Comparison of ENCODE assay signal across 15 cellular contexts in genomic region chr14:62694075-62694474, GRCh38.
A peak's percentile ranks its signal among the peaks of the same experiment; 100 is the strongest.
DNase-seq lines count a peak whose midpoint lies in the region; ATAC-seq, FAIRE-seq and TF ChIP-seq lines count a peak whose summit lies in the region.
"Had no signal": no experiment of that assay in that cellular context is flagged by ENCODE, and none has a peak within 500 bp of the region (broad histone marks: within the 10 kb centered on the region; RNA-seq: fewer than 3 reads in every experiment).

No MANE protein-coding gene starts in this region.

- TF ChIP-seq CTCF in fibroblast of pulmonary artery (IDR thresholded peaks at IDR 0.05; ENCODE audit: low read length, missing control alignments): no peak
- TF ChIP-seq CTCF in GM10266 (IDR thresholded peaks at IDR 0.05; ENCODE audit: control insufficient read depth, insufficient read depth, low read depth, missing control alignments): no peak

- H3K9ac ChIP-seq in adipocyte (ENCODE audit: low read length): no peak overlapping the region

- no peaks in the 10 kb centered on the region for H3K27me3 ChIP-seq in adipocyte (replicated peaks; ENCODE audit: control insufficient read depth, insufficient read depth, low read length)
- H3K27me3 ChIP-seq: cardiac muscle cell, suprapubic skin had no signal

- H3K4me3 ChIP-seq in adipocyte (ENCODE audit: low read length): no peak overlapping the region
- no peak overlapping the region for H3K4me3 ChIP-seq in fibroblast of pulmonary artery (replicated peaks; ENCODE audit: low read depth, low read length)
- H3K4me3 ChIP-seq: cardiac muscle cell, suprapubic skin had no signal

- DNase-seq in HCEC 1CT: peak; percentile 99
- peak; percentile 54 for DNase-seq in adipocyte (ENCODE audit: low read depth)
- peak; percentile 97 for DNase-seq in fibroblast of pulmonary artery (ENCODE audit: low read depth)
- DNase-seq in urothelium cell line (ENCODE audit: low spot score): peak; percentile 54
- no peak for DNase-seq in GM03348 (ENCODE audit: low spot score)
- no peak for DNase-seq in GM10266 (ENCODE audit: extremely low spot score)
- DNase-seq: effector CD8-positive, alpha-beta T cell; NCI-H2107; stimulated activated CD4-positive, alpha-beta T cell treated with anti-CD3 and anti-CD28 coated beads, Interleukin-1b, Interleukin-23, amount 100 ng/mL, for 48 hours had no signal

- no peak for ATAC-seq in GM21528 (IDR thresholded peaks at IDR 0.05; ENCODE audit: low FRiP score, unreplicated experiment)
- ATAC-seq: HCT116, HepG2 had no signal

- peaks cover 14% of the 10 kb centered on the region for H3K4me1 ChIP-seq in adipocyte (ENCODE audit: control insufficient read depth, insufficient read depth, low read length)

- H3K9me3 ChIP-seq in adipocyte (ENCODE audit: control insufficient read depth, low read length): no peaks in the 10 kb centered on the region
- H3K9me3 ChIP-seq: suprapubic skin had no signal

- H3K36me3 ChIP-seq in adipocyte (ENCODE audit: control insufficient read depth, insufficient read depth, low read length, severe bottlenecking): no peaks in the 10 kb centered on the region
- H3K36me3 ChIP-seq: cardiac muscle cell, suprapubic skin had no signal

- FAIRE-seq in urothelium cell line (lab: Jason Lieb, UNC): peak; percentile 85
- FAIRE-seq: HepG2, RCC 7860 had no signal

Comparison
In these comparisons a context has a peak if more than half of its experiments do, and no peak if none do; other contexts are left out.
1. DNase-seq: peak in HCEC 1CT (single experiment), adipocyte (single experiment), fibroblast of pulmonary artery (single experiment) and urothelium cell line (single experiment); none in GM03348 (single experiment) and GM10266 (single experiment).